12 cellular contexts compared by ENCODE assay signal in the genomic region with DNA sequence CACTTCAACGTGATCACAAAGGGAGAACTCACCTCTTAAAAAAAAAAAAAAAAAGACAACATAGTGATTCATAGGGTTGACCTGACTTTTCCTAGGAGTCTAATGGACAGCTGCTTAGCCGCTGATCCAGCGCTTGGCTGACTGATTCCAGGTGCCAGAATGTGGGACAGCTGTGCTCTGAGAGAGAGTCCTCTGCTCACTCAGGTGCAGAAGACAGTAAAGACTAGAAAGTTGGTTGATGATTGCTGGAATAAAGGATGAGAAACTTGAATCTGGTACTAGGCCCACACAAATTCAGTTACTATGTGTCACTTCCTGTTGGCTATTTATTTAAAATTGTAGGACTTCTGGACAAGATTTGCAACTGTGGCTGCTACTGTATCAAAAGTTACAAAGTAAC.
DNase-seq lines count a peak whose midpoint lies in the region; ATAC-seq, FAIRE-seq and TF ChIP-seq lines count a peak whose summit lies in the region.
"Had no signal": no experiment of that assay in that cellular context is flagged by ENCODE, and none has a peak within 500 bp of the region (broad histone marks: within the 10 kb centered on the region; RNA-seq: fewer than 3 reads in every experiment).

No MANE protein-coding gene starts in this region.

- H4K20me1 ChIP-seq in PC-3 (ENCODE audit: low read length): no peaks in the 10 kb centered on the region

- POLR2A ChIA-PET in MCF 10A (lab: Yijun Ruan, JAX): no interaction called here
- POLR2A ChIA-PET in PC-3 (lab: Charles Lee; ENCODE audit: unreplicated experiment): no interaction called here

- no peak overlapping the region for H3K9ac ChIP-seq in PC-3 (ENCODE audit: low read length)

- CTCF ChIA-PET in MCF 10A (lab: Yijun Ruan, JAX): interaction anchor here (0.6 to 0.8 kb wide), 2 partner anchors 17 to 838 kb away, joined by 3 to 5 read pairs; no protein-coding TSS in a partner anchor
- CTCF ChIA-PET in PC-3 (lab: Charles Lee): no interaction called here

- H3K27ac ChIP-seq in breast epithelium: no peak overlapping the region
- no peak overlapping the region for H3K27ac ChIP-seq in PC-3 (ENCODE audit: low read length)
- no peak overlapping the region for H3K27ac ChIP-seq in left lung

- ATAC-seq in PC-3: peak; percentile 31; the same call in 1 of the 2 replicates
- no peak for ATAC-seq in left lung

- H3K27ac Mint-ChIP-seq in MCF 10A (ENCODE audit: low read depth, unreplicated experiment): peak overlapping the region; percentile 22

- no peaks in the 10 kb centered on the region for H3K27me3 Mint-ChIP-seq in MCF 10A (ENCODE audit: insufficient read depth, unreplicated experiment)
- H3K27me3 Mint-ChIP-seq: CD4-positive, alpha-beta T cell had no signal

- H3K79me2 ChIP-seq in PC-3 (ENCODE audit: low read length): no peaks in the 10 kb centered on the region

- H3K9me3 ChIP-seq in breast epithelium (no peaks in the 10 kb centered on the region), PC-3 (ENCODE audit: low read length) (no peaks in the 10 kb centered on the region), left lung (no peaks in the 10 kb centered on the region)

- H3K4me2 ChIP-seq in PC-3 (ENCODE audit: low read length): no peak overlapping the region

- H3K9me3 Mint-ChIP-seq in MCF 10A (ENCODE audit: unreplicated experiment): peaks cover 5% of the 10 kb centered on the region
- H3K9me3 Mint-ChIP-seq: CD4-positive, alpha-beta T cell had no signal

- H3K4me3 ChIP-seq in breast epithelium (no peak overlapping the region), PC-3 (ENCODE audit: low read length) (no peak overlapping the region), choroid plexus epithelial cell (ENCODE audit: low read depth, low read length) (no peak overlapping the region), left lung (no peak overlapping the region)

- no peaks in the 10 kb centered on the region for H3K9me2 ChIP-seq in PC-3 (replicated peaks; ENCODE audit: low read length)

- TF ChIP-seq POLR2A in breast epithelium (IDR thresholded peaks at IDR 0.05): no peak

- H3K4me3 Mint-ChIP-seq in MCF 10A (ENCODE audit: unreplicated experiment): no peak overlapping the region
- H3K4me3 Mint-ChIP-seq: CD4-positive, alpha-beta T cell had no signal

- H3K36me3 Mint-ChIP-seq in MCF 10A (ENCODE audit: insufficient read depth, unreplicated experiment): no peaks in the 10 kb centered on the region

- H3F3A ChIP-seq in PC-3 (ENCODE audit: low read length, unreplicated experiment): no peaks in the 10 kb centered on the region

- H3K4me1 Mint-ChIP-seq in MCF 10A (ENCODE audit: insufficient read depth, unreplicated experiment): no peaks in the 10 kb centered on the region

- BruUV-seq in MCF 10A (replicated peaks; lab: Mats Ljungman, UMichigan) (no TSS peak), PC-3 (replicated peaks; lab: Mats Ljungman, UMichigan) (no TSS peak)

- H3K27me3 ChIP-seq in breast epithelium: no peaks in the 10 kb centered on the region
- no peaks in the 10 kb centered on the region for H3K27me3 ChIP-seq in PC-3 (ENCODE audit: low read length)
- H3K27me3 ChIP-seq in left lung: no peaks in the 10 kb centered on the region

- peak; percentile 30 for DNase-seq in MCF 10A (ENCODE audit: unreplicated experiment)
- DNase-seq in breast epithelium (ENCODE audit: low spot score in 2 of 2): no peak
- DNase-seq in PC-3: peak; percentile 21
- peak; percentile 49 for DNase-seq in choroid plexus epithelial cell (ENCODE audit: low read depth)
- peak; percentile 53 for DNase-seq in urothelium cell line (ENCODE audit: low spot score)
- DNase-seq in NCI-H774 (lab: John Stamatoyannopoulos, UW): no peak
- DNase-seq in stimulated activated CD4-positive, alpha-beta T cell treated with anti-CD3 and anti-CD28 coated beads, Interleukin-4, amount 100 ng/mL, for 1 hour: no peak
- DNase-seq in left lung: no peak
- DNase-seq: CD4-positive, alpha-beta T cell; central memory CD4-positive, alpha-beta T cell; NCI-H1930; substantia nigra had no signal

- no peak for FAIRE-seq in urothelium cell line (lab: Jason Lieb, UNC)

- H3K36me3 ChIP-seq in breast epithelium (no peaks in the 10 kb centered on the region), PC-3 (ENCODE audit: low read depth, low read length) (no peaks in the 10 kb centered on the region), left lung (no peaks in the 10 kb centered on the region)

- intact Hi-C loops in MCF 10A (cut with micrococcal nuclease) (no loop called here), breast epithelium (cut with DNase I; ENCODE audit: low total_unique reads) (no loop called here), PC-3 (cut with micrococcal nuclease) (no loop called here), left lung (cut with DNase I) (no loop called here)

- TF ChIP-seq CTCF in MCF 10A (IDR thresholded peaks at IDR 0.05; ENCODE audit: unreplicated experiment) (no peak), breast epithelium (IDR thresholded peaks at IDR 0.05) (no peak), PC-3 (conservative IDR thresholded peaks at IDR 0.05; ENCODE audit: low read depth, low read length) (no peak), choroid plexus epithelial cell (conservative IDR thresholded peaks at IDR 0.05; ENCODE audit: low read depth, low read length) (no peak), left lung (IDR thresholded peaks at IDR 0.05) (no peak)

- H2AFZ ChIP-seq in PC-3 (ENCODE audit: low read length): no peak overlapping the region

- H3K4me1 ChIP-seq in breast epithelium (no peaks in the 10 kb centered on the region), PC-3 (ENCODE audit: insufficient read depth, low read length) (peaks cover 9% of the 10 kb centered on the region), left lung (peaks cover 5 to 91% of the 10 kb centered on the region in 2 donors)

Comparison
In these comparisons a context has a peak if more than half of its experiments do, and no peak if none do; other contexts are left out.
1. DNase-seq: peak in MCF 10A (single experiment), PC-3 (single experiment), choroid plexus epithelial cell (single experiment) and urothelium cell line (single experiment); none in breast epithelium (0 of 2), NCI-H774 (single experiment), stimulated activated CD4-positive, alpha-beta T cell treated with anti-CD3 and anti-CD28 coated beads, Interleukin-4, amount 100 ng/mL, for 1 hour (single experiment) and left lung (0 of 2).